ENCODE assay signal across 12 cellular contexts in genomic region chr3:79846148-79846933, GRCh38.
DNase-seq lines count a peak whose midpoint lies in the region; ATAC-seq and TF ChIP-seq lines count a peak whose summit lies in the region.
"Had no signal": no experiment of that assay in that cellular context is flagged by ENCODE, and none has a peak within 500 bp of the region (broad histone marks: within the 10 kb centered on the region; RNA-seq: fewer than 3 reads in every experiment).

No MANE protein-coding gene starts in this region.

- POLR2A ChIA-PET in CD8-positive, alpha-beta memory T cell (lab: Charles Lee): no interaction called here

- CTCF ChIA-PET in CD8-positive, alpha-beta memory T cell (lab: Charles Lee): no interaction called here

- H3K27me3 Mint-ChIP-seq in neural progenitor cell (ENCODE audit: insufficient read depth, low read depth): no peaks in the 10 kb centered on the region
- H3K27me3 Mint-ChIP-seq in CD8-positive, alpha-beta memory T cell: no peaks in the 10 kb centered on the region

- H3K4me1 Mint-ChIP-seq in neural progenitor cell: no peaks in the 10 kb centered on the region
- no peaks in the 10 kb centered on the region for H3K4me1 Mint-ChIP-seq in CD8-positive, alpha-beta memory T cell
- H3K4me1 Mint-ChIP-seq: immature natural killer cell had no signal

- no peak overlapping the region for H3K4me2 ChIP-seq in neural progenitor cell

- H3F3A ChIP-seq in neural progenitor cell (ENCODE audit: low read depth): no peaks in the 10 kb centered on the region

- peak; percentile 1 for DNase-seq in NCI-H2171 treated with DMSO at 0.1 percent for 48 hours (lab: John Stamatoyannopoulos, UW)
- no peak for DNase-seq in NCI-H2171 (lab: John Stamatoyannopoulos, UW)
- DNase-seq in LoVo (ENCODE audit: low spot score): peak; percentile 6
- DNase-seq in cerebellar cortex (ENCODE audit: low spot score): peak; percentile 13
- peak; percentile 24 for DNase-seq in neural progenitor cell (ENCODE audit: low spot score)
- no peak for DNase-seq in NCI-H1436 (lab: John Stamatoyannopoulos, UW)
- DNase-seq in CD8-positive, alpha-beta memory T cell: no peak
- DNase-seq: activated T-cell treated with anti-CD3 and anti-CD28 coated beads, Interleukin-2, amount 50 U/mL, for 48 hours; dermis blood vessel endothelial cell; immature natural killer cell; NCI-H1048 had no signal

- peak; percentile 73 for TF ChIP-seq CTCF in neural progenitor cell (IDR thresholded peaks at IDR 0.05)

- H3K4me3 Mint-ChIP-seq in neural progenitor cell: no peak overlapping the region
- H3K4me3 Mint-ChIP-seq in CD8-positive, alpha-beta memory T cell: peak overlapping the region in 1 of 7 donors; percentile 27
- H3K4me3 Mint-ChIP-seq: immature natural killer cell had no signal

- H4K20me1 ChIP-seq in neural progenitor cell (ENCODE audit: low read depth): no peaks in the 10 kb centered on the region

- no peaks in the 10 kb centered on the region for H3K79me2 ChIP-seq in neural progenitor cell (ENCODE audit: low read depth)

- no peak overlapping the region for H3K9ac ChIP-seq in neural progenitor cell

- peak overlapping the region; percentile 68 for H2AFZ ChIP-seq in neural progenitor cell (replicated peaks)

- H3K27ac Mint-ChIP-seq in neural progenitor cell: no peak overlapping the region
- H3K27ac Mint-ChIP-seq in CD8-positive, alpha-beta memory T cell: no peak overlapping the region
- H3K27ac Mint-ChIP-seq: immature natural killer cell had no signal

- no peaks in the 10 kb centered on the region for H3K9me3 ChIP-seq in neural progenitor cell (ENCODE audit: low read depth)
- no peaks in the 10 kb centered on the region for H3K9me3 ChIP-seq in CD8-positive, alpha-beta memory T cell (ENCODE audit: low read length)

- H3K9me3 Mint-ChIP-seq in neural progenitor cell: no peaks in the 10 kb centered on the region
- H3K9me3 Mint-ChIP-seq in CD8-positive, alpha-beta memory T cell: peaks cover 10 to 37% (median 17%) of the 10 kb centered on the region in 5 donors

- H3K36me3 ChIP-seq in neural progenitor cell: no peaks in the 10 kb centered on the region
- H3K36me3 ChIP-seq in CD8-positive, alpha-beta memory T cell (ENCODE audit: insufficient read depth, low read length): no peaks in the 10 kb centered on the region

- H3K36me3 Mint-ChIP-seq in neural progenitor cell: no peaks in the 10 kb centered on the region
- H3K36me3 Mint-ChIP-seq in CD8-positive, alpha-beta memory T cell: peaks cover 0 to 2% (median 0%) of the 10 kb centered on the region in 3 donors
- H3K36me3 Mint-ChIP-seq: immature natural killer cell had no signal

- H3K27me3 ChIP-seq in neural progenitor cell: no peaks in the 10 kb centered on the region
- H3K27me3 ChIP-seq in CD8-positive, alpha-beta memory T cell (ENCODE audit: insufficient read depth, low read length, poor library complexity, severe bottlenecking): no peaks in the 10 kb centered on the region

- no peak overlapping the region for H3K4me3 ChIP-seq in neural progenitor cell
- H3K4me3 ChIP-seq in CD8-positive, alpha-beta memory T cell (ENCODE audit: low read length): no peak overlapping the region

- no peaks in the 10 kb centered on the region for H3K4me1 ChIP-seq in neural progenitor cell
- no peaks in the 10 kb centered on the region for H3K4me1 ChIP-seq in CD8-positive, alpha-beta memory T cell (ENCODE audit: insufficient read depth, low read length)

- no peak overlapping the region for H3K27ac ChIP-seq in neural progenitor cell
- H3K27ac ChIP-seq in CD8-positive, alpha-beta memory T cell (ENCODE audit: low read depth, low read length): no peak overlapping the region

- no peak for ATAC-seq in activated CD4-positive, CD25-positive, alpha-beta regulatory T cell treated with anti-CD3 and anti-CD28 coated beads, Interleukin-2, amount 50 U/mL, for 24 hours

Comparison
In these comparisons a context has a peak if more than half of its experiments do, and no peak if none do; other contexts are left out.
1. DNase-seq: peak in NCI-H2171 treated with DMSO at 0.1 percent for 48 hours (single experiment), LoVo (single experiment), cerebellar cortex (single experiment) and neural progenitor cell (single experiment); none in NCI-H2171 (single experiment), NCI-H1436 (single experiment) and CD8-positive, alpha-beta memory T cell (0 of 5).